In the genomic region with DNA sequence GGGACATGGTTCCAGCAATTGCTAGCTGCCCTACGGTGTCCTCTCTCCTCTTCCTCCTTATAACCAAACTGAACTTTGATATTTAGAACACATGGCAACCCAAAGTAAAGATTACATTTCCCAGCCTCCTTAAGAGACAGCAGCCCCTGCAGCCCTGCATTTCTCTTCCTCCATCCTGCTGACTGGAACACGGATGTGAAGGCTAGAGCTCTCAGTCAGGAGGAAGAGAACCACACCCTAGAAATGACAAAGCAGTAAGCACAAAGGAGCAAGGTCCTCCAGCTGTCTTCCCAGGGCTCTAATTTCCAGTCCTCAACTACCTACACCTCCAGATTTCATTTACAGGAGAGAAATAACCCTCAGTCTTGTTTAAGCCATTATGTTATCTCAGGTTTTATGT, we compare ENCODE assay signal across 8 cellular contexts. TPM values are rescaled to one million over a fixed set of nuclear protein-coding genes. Genes with fewer than 3 reads are reported as not detected.
DNase-seq lines count a peak whose midpoint lies in the region; ATAC-seq and TF ChIP-seq lines count a peak whose summit lies in the region.

No MANE protein-coding gene starts in this region.

- H3K9me3 Mint-ChIP-seq in Caco-2 (ENCODE audit: unreplicated experiment) = no peaks in the 10 kb centered on the region

- no peak for ATAC-seq in HG02973 (IDR thresholded peaks at IDR 0.05; ENCODE audit: unreplicated experiment)
- ATAC-seq in HG03378 (IDR thresholded peaks at IDR 0.05; ENCODE audit: unreplicated experiment) = no peak

- WGBS in esophagus muscularis mucosa = 47% methylated on average over 2 of the region's 2 CpGs

- BruUV-seq in Caco-2 (replicated peaks; lab: Mats Ljungman, UMichigan) = no TSS peak

- H3K4me1 ChIP-seq in Caco-2 (peaks cover 9% of the 10 kb centered on the region), esophagus muscularis mucosa (peaks cover 35 to 72% (median 57%) of the 10 kb centered on the region in 4 donors), neutrophil (ENCODE audit: control insufficient read depth in 1 of 2, insufficient read depth in 1 of 2, low read depth in 1 of 2, low read length in 1 of 2) (peaks cover 39 to 42% of the 10 kb centered on the region in 2 experiments)

- in situ Hi-C loops in SK-MEL-5 (cut with HindIII; ENCODE audit: low pct_unique_long_range_greater_than_20kb, low sequenced_read_pairs) = no loop called here

- H3K4me3 Mint-ChIP-seq in Caco-2 (ENCODE audit: unreplicated experiment) = no peak overlapping the region

- no peak for TF ChIP-seq EP300 in esophagus muscularis mucosa (IDR thresholded peaks at IDR 0.05)

- DNase-seq in Caco-2 (no peak), SK-MEL-5 (ENCODE audit: low read depth, low spot score) (peak; percentile 30), esophagus muscularis mucosa (ENCODE audit: extremely low spot score) (no peak), HK-2 (ENCODE audit: unreplicated experiment) (no peak), GOT3 (lab: John Stamatoyannopoulos, UW) (no peak)

- H3K36me3 ChIP-seq in Caco-2 (ENCODE audit: control insufficient read depth, insufficient read depth, low read length) (peaks cover 17% of the 10 kb centered on the region), esophagus muscularis mucosa (peaks cover 7 to 76% (median 69%) of the 10 kb centered on the region in 4 donors), neutrophil (peaks cover 76% of the 10 kb centered on the region)

- POLR2A ChIA-PET in Caco-2 (lab: Charles Lee) = no interaction called here

- no peaks in the 10 kb centered on the region for H3K27me3 Mint-ChIP-seq in Caco-2 (ENCODE audit: insufficient read depth, unreplicated experiment)

- no peak for TF ChIP-seq POLR2A in esophagus muscularis mucosa (IDR thresholded peaks at IDR 0.05; ENCODE audit: low read depth)

- H3K36me3 Mint-ChIP-seq in Caco-2 (ENCODE audit: insufficient read depth, unreplicated experiment) = peaks cover 91% of the 10 kb centered on the region

- intact Hi-C loops in Caco-2 (cut with micrococcal nuclease; ENCODE audit: unreplicated experiment) (loop anchor here (1.0 kb wide), 1 partner anchor 78 kb away; no protein-coding TSS in a partner anchor), esophagus muscularis mucosa (cut with DNase I) (no loop called here)

- H3K27ac Mint-ChIP-seq in Caco-2 (ENCODE audit: unreplicated experiment) = peak overlapping the region; percentile 39

- CTCF ChIA-PET in Caco-2 (lab: Charles Lee) = interaction anchor here (0.5 to 2.1 kb wide), 9 partner anchors 10 to 127 kb away, joined by 3 to 10 read pairs (median 5); partner anchors contain the start of genes DYNC1LI2 and NAE1

- H3K9me3 ChIP-seq in Caco-2 = no peaks in the 10 kb centered on the region
- H3K9me3 ChIP-seq in esophagus muscularis mucosa = no peaks in the 10 kb centered on the region
- H3K9me3 ChIP-seq in neutrophil = no peaks in the 10 kb centered on the region

- no peaks in the 10 kb centered on the region for H3K27me3 ChIP-seq in Caco-2 (replicated peaks; ENCODE audit: control insufficient read depth, insufficient read depth, low read length)
- H3K27me3 ChIP-seq in esophagus muscularis mucosa = no peaks in the 10 kb centered on the region
- no peaks in the 10 kb centered on the region for H3K27me3 ChIP-seq in neutrophil

- H3K4me3 ChIP-seq in Caco-2 (ENCODE audit: low read depth, low read length) (no peak overlapping the region), esophagus muscularis mucosa (no peak overlapping the region), neutrophil (ENCODE audit: low read depth in 1 of 2, low read length in 1 of 2) (no peak overlapping the region)

- TF ChIP-seq CTCF in Caco-2 (IDR thresholded peaks at IDR 0.05; ENCODE audit: insufficient read depth in 1 of 2, low read depth in 1 of 2, low read length in 1 of 2, severe bottlenecking in 1 of 2, unreplicated experiment in 1 of 2) (no peak), esophagus muscularis mucosa (IDR thresholded peaks at IDR 0.05) (no peak), neutrophil (IDR thresholded peaks at IDR 0.05) (no peak)

- H3K27ac ChIP-seq in esophagus muscularis mucosa (replicated peaks in 1 of 4) (peak overlapping the region; percentile 79 to 87 (median 82)), neutrophil (peak overlapping the region; percentile 76)

- peaks cover 8% of the 10 kb centered on the region for H3K4me1 Mint-ChIP-seq in Caco-2 (ENCODE audit: low read depth, unreplicated experiment)

RNA-seq across cellular contexts. Expression of gene DYNC1LI2, which starts 10.9 kb away (rescaled TPM):
- total RNA-seq in Caco-2 (2022) (180 and 182 TPM in 2 replicates), esophagus muscularis mucosa (100 to 1,000 TPM; 167 to 203 (median 186) TPM)
- 118 and 127 TPM in 2 replicates for total RNA-seq in SK-MEL-5 (2014; rRNA removed; shearing (Covaris generic))
- 85.7 and 103 TPM in 2 replicates for polyA plus RNA-seq in SK-MEL-5 (2015; cell fraction: cytosol; rRNA removed)
- polyA plus RNA-seq in SK-MEL-5 (2015; cell fraction: nucleus; rRNA removed) = 533 and 591 TPM in 2 replicates

RNA-seq across cellular contexts. Expression of gene CMTM4, which starts 44.0 kb away (rescaled TPM):
- total RNA-seq in Caco-2 (2022) (106 and 108 TPM in 2 replicates), esophagus muscularis mucosa (10 to 100 TPM in 3 of 4 donors, 1 to 10 TPM in 1; 9.8 to 19.8 (median 15.0) TPM)
- total RNA-seq in SK-MEL-5 (2014; rRNA removed; shearing (Covaris generic)) = 32.7 and 36.9 TPM in 2 replicates
- polyA plus RNA-seq in SK-MEL-5 (2015; cell fraction: cytosol; rRNA removed) = 28.0 and 43.3 TPM in 2 replicates
- polyA plus RNA-seq in SK-MEL-5 (2015; cell fraction: nucleus; rRNA removed) = 31.5 and 40.0 TPM in 2 replicates
